Comparison of ENCODE assay signal across 8 cellular contexts in genomic region chr1:9538669-9539164, GRCh38. TPM values are rescaled to one million over a fixed set of nuclear protein-coding genes. Genes with fewer than 3 reads are reported as not detected.
DNase-seq lines count a peak whose midpoint lies in the region; ATAC-seq, FAIRE-seq and TF ChIP-seq lines count a peak whose summit lies in the region.

No MANE protein-coding gene starts in this region.

- WGBS in SK-N-SH (ENCODE audit: low lambda C conversion rate) = 76% methylated on average over 20 of the region's 23 CpGs
- 23% methylated on average over 21 of the region's 23 CpGs for WGBS in HepG2 (ENCODE audit: low lambda C conversion rate)

- TF ChIP-seq CTCF in SK-N-SH (IDR thresholded peaks at IDR 0.05) (no peak), HepG2 (CRISPR knock-in tag; IDR thresholded peaks at IDR 0.05) (no peak)

- in situ Hi-C loops in HepG2 (cut with HindIII; ENCODE audit: extremely low pct_ligation_motif_present, low pct_unique_long_range_greater_than_20kb) = no loop called here

- H3K27ac ChIP-seq in SK-N-SH (ENCODE audit: low read depth in 2 of 2, low read length in 1 of 2) (peak overlapping the region; percentile 54 to 68; a peak in 3 of 4 replicates), HepG2 (ENCODE audit: extremely low read length, insufficient read depth, low read length) (peak overlapping the region; percentile 86), subcutaneous abdominal adipose tissue (ENCODE audit: low read depth, low read length) (peak overlapping the region; percentile 46)

- no peaks in the 10 kb centered on the region for H3K27me3 ChIP-seq in SK-N-SH (ENCODE audit: insufficient read depth)
- no peaks in the 10 kb centered on the region for H3K27me3 ChIP-seq in HepG2 (ENCODE audit: control insufficient read depth in 1 of 2, insufficient read depth in 2 of 2, low read length in 2 of 2)
- no peaks in the 10 kb centered on the region for H3K27me3 ChIP-seq in subcutaneous abdominal adipose tissue (ENCODE audit: control insufficient read depth in 5 of 5, insufficient read depth in 4 of 5, low read length in 5 of 5)

- no peak overlapping the region for H3K4me3 ChIP-seq in SK-N-SH (ENCODE audit: low read depth in 2 of 2, low read length in 1 of 2)
- peak overlapping the region; percentile 5 to 55 (median 16); a peak in 5 of 6 replicates for H3K4me3 ChIP-seq in HepG2 (replicated peaks in 1 of 3; ENCODE audit: insufficient read depth in 1 of 3, low read depth in 2 of 3, low read length in 3 of 3)
- H3K4me3 ChIP-seq in subcutaneous abdominal adipose tissue (ENCODE audit: low read depth in 1 of 5, low read length in 5 of 5) = peak overlapping the region in 2 of 5 donors; percentile 19 to 34

- H3K79me2 ChIP-seq in SK-N-SH (ENCODE audit: insufficient read depth) = peaks cover 39% of the 10 kb centered on the region
- peaks cover 39% of the 10 kb centered on the region for H3K79me2 ChIP-seq in HepG2 (ENCODE audit: insufficient read depth, low read length)

- peak overlapping the region; percentile 84 for H2AFZ ChIP-seq in SK-N-SH (ENCODE audit: low read depth)
- H2AFZ ChIP-seq in HepG2 (ENCODE audit: low read length) = no peak overlapping the region

- peaks cover 6% of the 10 kb centered on the region for H3F3A ChIP-seq in SK-N-SH (replicated peaks; ENCODE audit: insufficient read depth)

- no TSS peak for BruUV-seq in HepG2 (replicated peaks; lab: Mats Ljungman, UMichigan)

- H3K4me1 ChIP-seq in SK-N-SH (ENCODE audit: control insufficient read depth in 1 of 2, insufficient read depth in 2 of 2, low read depth in 1 of 2, low read length in 1 of 2) (peaks cover 0 to 7% of the 10 kb centered on the region in 2 experiments; a peak in 2 of 4 replicates), HepG2 (ENCODE audit: insufficient read depth, low read length) (peaks cover 55% of the 10 kb centered on the region), subcutaneous abdominal adipose tissue (ENCODE audit: control insufficient read depth in 5 of 5, insufficient read depth in 5 of 5, low read length in 5 of 5) (peaks cover 0 to 26% (median 23%) of the 10 kb centered on the region in 5 donors)

- POLR2A ChIA-PET in SK-N-SH (lab: Yijun Ruan, JAX) (interaction anchor here (0.6 to 1.0 kb wide), 4 partner anchors 10 to 719 kb away, joined by 3 to 4 read pairs (median 4); no protein-coding TSS in a partner anchor), HepG2 (lab: Yijun Ruan, JAX) (interaction anchor here (0.9 to 5.4 kb wide), 16 partner anchors 10 to 304 kb away, joined by 3 to 82 read pairs (median 6); partner anchors contain the start of genes H6PD and TMEM201)

- H3K9me2 ChIP-seq in SK-N-SH = no peaks in the 10 kb centered on the region

- H3K4me2 ChIP-seq in SK-N-SH = no peak overlapping the region
- H3K4me2 ChIP-seq in HepG2 (ENCODE audit: low read depth, low read length) = peak overlapping the region; percentile 81

- H3K9ac ChIP-seq in SK-N-SH (peak overlapping the region; percentile 20; the same call in 1 of the 2 replicates), HepG2 (ENCODE audit: insufficient read depth, low read depth, low read length) (peak overlapping the region; percentile 58), subcutaneous abdominal adipose tissue (ENCODE audit: low read length in 5 of 5) (no peak overlapping the region)

- intact Hi-C loops in HepG2 (cut with micrococcal nuclease; ENCODE audit: unreplicated experiment) = loop anchor here (5.0 kb wide), 1 partner anchor 36 kb away; no protein-coding TSS in a partner anchor

- peaks cover 0 to 6% of the 10 kb centered on the region in 2 donors for H3K36me3 Mint-ChIP-seq in activated naive CD4-positive, alpha-beta T cell treated with anti-CD3 and anti-CD28 coated beads, Interleukin-2, amount 50 U/mL, for 72 hours

- DNase-seq in SK-N-SH = no peak
- no peak for DNase-seq in activated naive CD4-positive, alpha-beta T cell treated with anti-CD3 and anti-CD28 coated beads, Interleukin-2, amount 50 U/mL, for 72 hours (ENCODE audit: low spot score in 2 of 2)
- DNase-seq in HepG2 (ENCODE audit: low spot score) = no peak
- DNase-seq in AG08396 (ENCODE audit: low spot score) = no peak
- no peak for DNase-seq in hepatic stellate cell (ENCODE audit: low spot score)

- H3K36me3 ChIP-seq in SK-N-SH (replicated peaks in 1 of 2; ENCODE audit: control insufficient read depth in 1 of 2, insufficient read depth in 2 of 2, low read length in 1 of 2) (no peaks in the 10 kb centered on the region), HepG2 (replicated peaks in 1 of 2; ENCODE audit: control insufficient read depth in 1 of 2, insufficient read depth in 2 of 2, low read length in 2 of 2) (no peaks in the 10 kb centered on the region; a peak in 1 of 5 replicates), subcutaneous abdominal adipose tissue (ENCODE audit: control insufficient read depth in 5 of 5, insufficient read depth in 5 of 5, low read length in 5 of 5) (no peaks in the 10 kb centered on the region)

- no peaks in the 10 kb centered on the region for H3K9me3 ChIP-seq in SK-N-SH
- H3K9me3 ChIP-seq in HepG2 (ENCODE audit: low read length) = no peaks in the 10 kb centered on the region; the same call in 1 of the 2 replicates
- no peaks in the 10 kb centered on the region for H3K9me3 ChIP-seq in subcutaneous abdominal adipose tissue (ENCODE audit: control insufficient read depth in 5 of 5, low read length in 5 of 5)

- CTCF ChIA-PET in SK-N-SH (lab: Yijun Ruan, JAX) (interaction anchor here (0.6 to 1.4 kb wide), 5 partner anchors 9 to 44 kb away, joined by 3 read pairs; no protein-coding TSS in a partner anchor), HepG2 (lab: Yijun Ruan, JAX; ENCODE audit: low intra/inter-chr PET ratio, low total read pairs) (no interaction called here)

- TF ChIP-seq EP300 in SK-N-SH (IDR thresholded peaks at IDR 0.05; ENCODE audit: borderline replicate concordance in 1 of 2, low read depth in 1 of 2, low read length in 1 of 2) = no peak
- TF ChIP-seq EP300 in HepG2 (IDR thresholded peaks at IDR 0.05; ENCODE audit: low read depth in 2 of 2, low read length in 2 of 2) = no peak
- TF ChIP-seq EP300 in HepG2 (CRISPR knock-in tag; IDR thresholded peaks at IDR 0.05; ENCODE audit: borderline replicate concordance) = no peak

- ATAC-seq in SK-N-SH treated with all-trans-retinoic acid at 6 μM for 48 hours = no peak
- ATAC-seq in activated naive CD4-positive, alpha-beta T cell treated with anti-CD3 and anti-CD28 coated beads, Interleukin-2, amount 50 U/mL, for 72 hours = no peak
- peak; percentile 17 for ATAC-seq in HepG2
- ATAC-seq in GM18870 (IDR thresholded peaks at IDR 0.05; ENCODE audit: unreplicated experiment) = no peak

- TF ChIP-seq POLR2A in HepG2 (IDR thresholded peaks at IDR 0.05; ENCODE audit: insufficient read depth in 1 of 2, low read depth in 2 of 2, low read length in 2 of 2) = no peak

- H4K20me1 ChIP-seq in SK-N-SH (ENCODE audit: insufficient read depth) = peaks cover 24% of the 10 kb centered on the region
- H4K20me1 ChIP-seq in HepG2 (ENCODE audit: insufficient read depth, low read length) = peaks cover 5% of the 10 kb centered on the region

- H3K9me3 Mint-ChIP-seq in activated naive CD4-positive, alpha-beta T cell treated with anti-CD3 and anti-CD28 coated beads, Interleukin-2, amount 50 U/mL, for 72 hours = no peaks in the 10 kb centered on the region

- TF ChIP-seq RAD21 in SK-N-SH (IDR thresholded peaks at IDR 0.05; ENCODE audit: low read length) (no peak), HepG2 (CRISPR knock-in tag; IDR thresholded peaks at IDR 0.05) (no peak)

- FAIRE-seq in HepG2 (lab: Jason Lieb, UNC) = no peak

- H3K27ac Mint-ChIP-seq in activated naive CD4-positive, alpha-beta T cell treated with anti-CD3 and anti-CD28 coated beads, Interleukin-2, amount 50 U/mL, for 72 hours = peak overlapping the region; percentile 5 to 71

RNA-seq across cellular contexts. Expression of gene SLC25A33, which starts 0.5 kb away (rescaled TPM):
- polyA plus RNA-seq in SK-N-SH (2012; rRNA removed) (4.8 and 5.0 TPM in 2 replicates), HepG2 (2011; rRNA removed) (15.2 and 15.4 TPM in 2 replicates)
- polyA plus RNA-seq in SK-N-SH (2012; cell fraction: cytosol; rRNA removed) = 6.6 and 7.0 TPM in 2 replicates
- polyA plus RNA-seq in SK-N-SH (2012; cell fraction: nucleus; rRNA removed) = 1.5 and 2.8 TPM in 2 replicates
- 1 to 10 TPM; 6.1 to 6.2 TPM for total RNA-seq in activated naive CD4-positive, alpha-beta T cell treated with anti-CD3 and anti-CD28 coated beads, Interleukin-2, amount 50 U/mL, for 72 hours
- total RNA-seq in HepG2 (2016; rRNA removed; fragmentation: Illumina TruSeq; extraction: Trizol) = 48.6 and 50.3 TPM in 2 replicates
- 154 and 160 TPM in 2 replicates for total RNA-seq in HepG2 (2016; cell fraction: cytosol; rRNA removed; fragmentation: Illumina TruSeq; extraction: Trizol; ENCODE audit: low read depth)
- total RNA-seq in HepG2 (2016; cell fraction: insoluble cytoplasmic fraction; rRNA removed; fragmentation: Illumina TruSeq; extraction: Trizol) = 44.1 and 53.1 TPM in 2 replicates
- 183 TPM in 2 replicates for total RNA-seq in HepG2 (2016; cell fraction: membrane; rRNA removed; fragmentation: Illumina TruSeq; extraction: Trizol)
- total RNA-seq in HepG2 (2016; cell fraction: nucleus; rRNA removed; fragmentation: Illumina TruSeq; extraction: Trizol) = 22.6 and 24.9 TPM in 2 replicates
- 15.2 and 20.3 TPM in 2 replicates for polyA plus RNA-seq in HepG2 (2011; cell fraction: cytosol; rRNA removed)
- 5.8 and 8.1 TPM in 2 replicates for polyA plus RNA-seq in HepG2 (2011; cell fraction: nucleus; rRNA removed)
- 20.1 and 21.0 TPM in 2 replicates for polyA plus RNA-seq in HepG2 (2012)
- polyA plus RNA-seq in HepG2 (2016; cell fraction: cytosol; fragmentation: Illumina TruSeq; extraction: Trizol; ENCODE audit: low read depth) = 153 and 173 TPM in 2 replicates
- polyA plus RNA-seq in HepG2 (2016; cell fraction: insoluble cytoplasmic fraction; fragmentation: Illumina TruSeq; extraction: Trizol; ENCODE audit: low read depth) = 42.4 and 45.4 TPM in 2 replicates
- 145 and 151 TPM in 2 replicates for polyA plus RNA-seq in HepG2 (2016; cell fraction: membrane; fragmentation: Illumina TruSeq; extraction: Trizol; ENCODE audit: low read depth)
- polyA plus RNA-seq in HepG2 (2016; cell fraction: nucleus; fragmentation: Illumina TruSeq; extraction: Trizol; ENCODE audit: insufficient read depth, low read depth) = 34.7 and 35.9 TPM in 2 replicates
- 5.3 and 8.8 TPM in 2 replicates for polyA minus RNA-seq in HepG2 (2011; rRNA and poly(A)+ RNA removed; ENCODE audit: low replicate concordance)
- polyA minus RNA-seq in HepG2 (2011; cell fraction: cytosol; rRNA and poly(A)+ RNA removed) = 11.6 and 12.6 TPM in 2 replicates
- 10.7 and 13.2 TPM in 2 replicates for polyA minus RNA-seq in HepG2 (2011; cell fraction: nucleus; rRNA and poly(A)+ RNA removed)

RNA-seq across cellular contexts. Expression of gene TMEM201, which starts 50.0 kb away (rescaled TPM):
- polyA plus RNA-seq in SK-N-SH (2012; rRNA removed) (3.0 and 8.2 TPM in 2 replicates), HepG2 (2011; rRNA removed) (1.5 and 2.1 TPM in 2 replicates)
- 2.7 and 5.1 TPM in 2 replicates for polyA plus RNA-seq in SK-N-SH (2012; cell fraction: cytosol; rRNA removed)
- 17.3 and 19.4 TPM in 2 replicates for polyA plus RNA-seq in SK-N-SH (2012; cell fraction: nucleus; rRNA removed)
- 10 to 100 TPM; 14.8 to 16.5 TPM for total RNA-seq in activated naive CD4-positive, alpha-beta T cell treated with anti-CD3 and anti-CD28 coated beads, Interleukin-2, amount 50 U/mL, for 72 hours
- total RNA-seq in HepG2 (2016; rRNA removed; fragmentation: Illumina TruSeq; extraction: Trizol) = 5.7 and 8.2 TPM in 2 replicates
- total RNA-seq in HepG2 (2016; cell fraction: cytosol; rRNA removed; fragmentation: Illumina TruSeq; extraction: Trizol; ENCODE audit: low read depth) = 2.8 TPM in 2 replicates
- 3.7 and 9.3 TPM in 2 replicates for total RNA-seq in HepG2 (2016; cell fraction: insoluble cytoplasmic fraction; rRNA removed; fragmentation: Illumina TruSeq; extraction: Trizol)
- 8.8 and 9.5 TPM in 2 replicates for total RNA-seq in HepG2 (2016; cell fraction: membrane; rRNA removed; fragmentation: Illumina TruSeq; extraction: Trizol)
- 13.9 and 14.4 TPM in 2 replicates for total RNA-seq in HepG2 (2016; cell fraction: nucleus; rRNA removed; fragmentation: Illumina TruSeq; extraction: Trizol)
- polyA plus RNA-seq in HepG2 (2011; cell fraction: cytosol; rRNA removed) = 1.2 and 1.7 TPM in 2 replicates
- polyA plus RNA-seq in HepG2 (2011; cell fraction: nucleus; rRNA removed) = 11.5 and 13.6 TPM in 2 replicates
- polyA plus RNA-seq in HepG2 (2012) = 4.9 and 7.2 TPM in 2 replicates
- 2.6 and 2.7 TPM in 2 replicates for polyA plus RNA-seq in HepG2 (2016; cell fraction: cytosol; fragmentation: Illumina TruSeq; extraction: Trizol; ENCODE audit: low read depth)
- polyA plus RNA-seq in HepG2 (2016; cell fraction: insoluble cytoplasmic fraction; fragmentation: Illumina TruSeq; extraction: Trizol; ENCODE audit: low read depth) = 5.4 and 7.8 TPM in 2 replicates
- polyA plus RNA-seq in HepG2 (2016; cell fraction: membrane; fragmentation: Illumina TruSeq; extraction: Trizol; ENCODE audit: low read depth) = 6.4 and 6.7 TPM in 2 replicates
- 24.0 and 25.7 TPM in 2 replicates for polyA plus RNA-seq in HepG2 (2016; cell fraction: nucleus; fragmentation: Illumina TruSeq; extraction: Trizol; ENCODE audit: insufficient read depth, low read depth)
- polyA minus RNA-seq in HepG2 (2011; rRNA and poly(A)+ RNA removed; ENCODE audit: low replicate concordance) = 8.5 and 12.3 TPM in 2 replicates
- 5.4 and 5.5 TPM in 2 replicates for polyA minus RNA-seq in HepG2 (2011; cell fraction: cytosol; rRNA and poly(A)+ RNA removed)
- 9.0 and 9.2 TPM in 2 replicates for polyA minus RNA-seq in HepG2 (2011; cell fraction: nucleus; rRNA and poly(A)+ RNA removed)

Comparison
In these comparisons a context has a peak if more than half of its experiments do, and no peak if none do; other contexts are left out.
1. H3K4me3 ChIP-seq: peak in HepG2 (3 of 3); none in SK-N-SH (0 of 2).
2. H3K9ac ChIP-seq: peak in SK-N-SH (single experiment) and HepG2 (single experiment); none in subcutaneous abdominal adipose tissue (0 of 5).
3. Peak in every context shown above with its lines, with median percentiles within 50 percentile points of each other: H3K27ac ChIP-seq.